Comparison of ENCODE assay signal across 26 cellular contexts in genomic region chr9:112848316-112849151, GRCh38. TPM values are rescaled to one million over a fixed set of nuclear protein-coding genes. Genes with fewer than 3 reads are reported as not detected.
A peak's percentile ranks its signal among the peaks of the same experiment; 100 is the strongest.
DNase-seq lines count a peak whose midpoint lies in the region; ATAC-seq, FAIRE-seq and TF ChIP-seq lines count a peak whose summit lies in the region.
"Had no signal": no experiment of that assay in that cellular context is flagged by ENCODE, and none has a peak within 500 bp of the region (broad histone marks: within the 10 kb centered on the region; RNA-seq: fewer than 3 reads in every experiment).

No MANE protein-coding gene starts in this region.

- H4K20me1 ChIP-seq in astrocyte (ENCODE audit: insufficient read depth, low read length) = peaks cover 11% of the 10 kb centered on the region

- H3K9ac ChIP-seq in astrocyte (ENCODE audit: low read length) (no peak overlapping the region), neuronal stem cell (ENCODE audit: low read depth, low read length, poor library complexity) (peak overlapping the region; percentile 57)

- H3K9me3 Mint-ChIP-seq in astrocyte (ENCODE audit: unreplicated experiment) = no peaks in the 10 kb centered on the region
- H3K9me3 Mint-ChIP-seq: activated naive CD4-positive, alpha-beta T cell treated with anti-CD3 and anti-CD28 coated beads for 36 hours; central memory CD8-positive, alpha-beta T cell; nephron progenitor cell; T-helper 1 cell treated with Interleukin-12 subunit alpha and Interleukin-12 subunit beta and Interleukin-4 antibody, amounts not matched to agents 30 μg/mL and 1 μg/mL, for 36 hours had no signal

- H3K14ac ChIP-seq in neuronal stem cell (ENCODE audit: low read length) = no peak overlapping the region

- H3K36me3 ChIP-seq in astrocyte (ENCODE audit: insufficient read depth, low read length) (no peaks in the 10 kb centered on the region), neuronal stem cell (replicated peaks in 1 of 2; ENCODE audit: control insufficient read depth in 2 of 2, insufficient read depth in 2 of 2, low read length in 2 of 2) (peaks cover 0 to 22% of the 10 kb centered on the region in 2 donors), esophagus muscularis mucosa (peaks cover 0 to 37% (median 22%) of the 10 kb centered on the region in 4 donors)
- H3K36me3 ChIP-seq: SJSA1, uterus had no signal

- no peaks in the 10 kb centered on the region for H3K27me3 Mint-ChIP-seq in astrocyte (ENCODE audit: low read depth, unreplicated experiment)
- H3K27me3 Mint-ChIP-seq: central memory CD8-positive, alpha-beta T cell had no signal

- H3K4me2 ChIP-seq in astrocyte (ENCODE audit: low read length) = no peak overlapping the region
- H3K4me2 ChIP-seq in neuronal stem cell (ENCODE audit: insufficient read depth, low read length, poor library complexity, severe bottlenecking) = no peak overlapping the region

- no peaks in the 10 kb centered on the region for H3K79me2 ChIP-seq in astrocyte (ENCODE audit: insufficient read depth, low read length)

- H2AFZ ChIP-seq in astrocyte (ENCODE audit: low read depth, low read length) = no peak overlapping the region
- no peak overlapping the region for H2AFZ ChIP-seq in neuronal stem cell (ENCODE audit: low read length)

- H4K91ac ChIP-seq in neuronal stem cell (ENCODE audit: low read depth, low read length, poor library complexity) = no peak overlapping the region

- TF ChIP-seq CTCF in astrocyte (IDR thresholded peaks at IDR 0.05; ENCODE audit: insufficient read depth, low read depth, low read length) (no peak), esophagus muscularis mucosa (IDR thresholded peaks at IDR 0.05) (no peak)

- WGBS in neuronal stem cell (ENCODE audit: extremely low coverage in 2 of 2, insufficient read length in 2 of 2, insufficient replicate concordance in 1 of 2), 2 donors = no CpG with 5 or more reads among the region's 13 CpGs
- WGBS in esophagus muscularis mucosa = 60% methylated on average over 4 of the region's 13 CpGs

- no peak overlapping the region for H2BK12ac ChIP-seq in neuronal stem cell (ENCODE audit: low read length)

- no peak overlapping the region for H2BK120ac ChIP-seq in neuronal stem cell (ENCODE audit: low read depth, low read length)

- H3K27me3 ChIP-seq in astrocyte (ENCODE audit: insufficient read depth, low read length) = no peaks in the 10 kb centered on the region
- H3K27me3 ChIP-seq in neuronal stem cell (ENCODE audit: control insufficient read depth in 3 of 3, insufficient read depth in 3 of 3, low read depth in 1 of 3, low read length in 3 of 3) = no peaks in the 10 kb centered on the region
- no peaks in the 10 kb centered on the region for H3K27me3 ChIP-seq in esophagus muscularis mucosa
- H3K27me3 ChIP-seq: esophagus squamous epithelium, SJSA1, suprapubic skin, uterus had no signal

- no peak overlapping the region for H2BK15ac ChIP-seq in neuronal stem cell (ENCODE audit: low read length)

- no peak overlapping the region for H3K4me3 Mint-ChIP-seq in astrocyte (ENCODE audit: unreplicated experiment)
- H3K4me3 Mint-ChIP-seq: activated naive CD4-positive, alpha-beta T cell treated with anti-CD3 and anti-CD28 coated beads for 36 hours; central memory CD8-positive, alpha-beta T cell; nephron progenitor cell; T-helper 1 cell treated with Interleukin-12 subunit alpha and Interleukin-12 subunit beta and Interleukin-4 antibody, amounts not matched to agents 30 μg/mL and 1 μg/mL, for 36 hours had no signal

- H2BK5ac ChIP-seq in neuronal stem cell (ENCODE audit: low read length) = no peak overlapping the region

- H3K4me3 ChIP-seq in astrocyte (ENCODE audit: insufficient read depth, low read depth, low read length) (no peak overlapping the region), neuronal stem cell (ENCODE audit: low read length in 2 of 2) (no peak overlapping the region), esophagus muscularis mucosa (no peak overlapping the region)
- H3K4me3 ChIP-seq: esophagus squamous epithelium, SJSA1, suprapubic skin, uterus had no signal

- no peaks in the 10 kb centered on the region for H3K79me1 ChIP-seq in neuronal stem cell (ENCODE audit: low read depth, low read length)

- no peak overlapping the region for H3K27ac ChIP-seq in astrocyte (ENCODE audit: low read depth, low read length)
- H3K27ac ChIP-seq in neuronal stem cell (replicated peaks; ENCODE audit: low read length) = no peak overlapping the region
- H3K27ac ChIP-seq in esophagus muscularis mucosa (replicated peaks in 1 of 4) = no peak overlapping the region
- H3K27ac ChIP-seq: 22Rv1, esophagus squamous epithelium, SJSA1, suprapubic skin, uterus had no signal

- H3K9me3 ChIP-seq in astrocyte (ENCODE audit: insufficient read depth, low read depth, low read length) (no peaks in the 10 kb centered on the region), neuronal stem cell (replicated peaks in 1 of 2; ENCODE audit: control insufficient read depth in 2 of 2, insufficient read depth in 1 of 2, low read depth in 1 of 2, low read length in 2 of 2) (peaks cover 0 to 9% of the 10 kb centered on the region in 2 donors), esophagus muscularis mucosa (no peaks in the 10 kb centered on the region)
- H3K9me3 ChIP-seq: esophagus squamous epithelium, SJSA1, suprapubic skin, uterus had no signal

- H3K4ac ChIP-seq in neuronal stem cell (ENCODE audit: low read length) = no peak overlapping the region

- peaks cover under 1% of the 10 kb centered on the region for H3K36me3 Mint-ChIP-seq in astrocyte (ENCODE audit: low read depth, unreplicated experiment)

- peaks cover 2% of the 10 kb centered on the region for H3K4me1 Mint-ChIP-seq in astrocyte (ENCODE audit: low read depth, unreplicated experiment)

- ATAC-seq in GM18519 (IDR thresholded peaks at IDR 0.05; ENCODE audit: low FRiP score, unreplicated experiment) = no peak

- peak overlapping the region; percentile 73 for H4K8ac ChIP-seq in neuronal stem cell (ENCODE audit: low read depth, low read length)

- FAIRE-seq in astrocyte (lab: Jason Lieb, UNC) = no peak

- no peak for TF ChIP-seq POLR2A in esophagus muscularis mucosa (IDR thresholded peaks at IDR 0.05; ENCODE audit: low read depth)

- DNase-seq in NCI-H146 (lab: John Stamatoyannopoulos, UW) = peak; percentile 1
- no peak for DNase-seq in NCI-H146 treated with DMSO at 0.1 percent for 48 hours (lab: John Stamatoyannopoulos, UW; ENCODE audit: unreplicated experiment)
- DNase-seq in MV-4-11 (lab: John Stamatoyannopoulos, UW) = peak; percentile 82
- peak; percentile 15 for DNase-seq in astrocyte (ENCODE audit: low read depth)
- DNase-seq in neuronal stem cell (ENCODE audit: low spot score) = peak; percentile 18
- no peak for DNase-seq in HPDE6-E6E7 (ENCODE audit: extremely low spot score)
- no peak for DNase-seq in esophagus muscularis mucosa (ENCODE audit: extremely low spot score)
- DNase-seq: activated CD4-positive, alpha-beta T cell treated with anti-CD3 and anti-CD28 coated beads, Interleukin-2, amount 50 U/mL, for 4 hours; activated naive CD4-positive, alpha-beta T cell treated with anti-CD3 and anti-CD28 coated beads for 36 hours; activated T-cell treated with anti-CD3 and anti-CD28 coated beads for 4 hours; anterior cingulate cortex; esophagus squamous epithelium; midbrain; NCI-H1417; NCI-H2171; NCI-H526 treated with DMSO at 0.1 percent for 48 hours; nephron progenitor cell; uterus had no signal

- H3K27ac Mint-ChIP-seq in astrocyte (ENCODE audit: unreplicated experiment) = no peak overlapping the region
- H3K27ac Mint-ChIP-seq: activated naive CD4-positive, alpha-beta T cell treated with anti-CD3 and anti-CD28 coated beads for 36 hours; T-helper 1 cell treated with Interleukin-12 subunit alpha and Interleukin-12 subunit beta and Interleukin-4 antibody, amounts not matched to agents 30 μg/mL and 1 μg/mL, for 36 hours had no signal

- H2AK5ac ChIP-seq in neuronal stem cell (ENCODE audit: low read depth, low read length) = peak overlapping the region; percentile 33

- H3K23ac ChIP-seq in neuronal stem cell (ENCODE audit: low read depth, low read length, poor library complexity) = peak overlapping the region; percentile 1

- TF ChIP-seq EP300 in esophagus muscularis mucosa (IDR thresholded peaks at IDR 0.05) = no peak

- peak overlapping the region; percentile 76 for H3K18ac ChIP-seq in neuronal stem cell (ENCODE audit: low read length)

- H3K4me1 ChIP-seq in astrocyte (ENCODE audit: insufficient read depth, low read length) = peaks cover 4% of the 10 kb centered on the region
- H3K4me1 ChIP-seq in neuronal stem cell (ENCODE audit: control insufficient read depth in 2 of 2, insufficient read depth in 1 of 2, low read depth in 1 of 2, low read length in 2 of 2) = peaks cover 8 to 9% of the 10 kb centered on the region in 2 donors
- peaks cover 0 to 7% (median 2%) of the 10 kb centered on the region in 4 donors for H3K4me1 ChIP-seq in esophagus muscularis mucosa
- H3K4me1 ChIP-seq: uterus had no signal

- intact Hi-C loops in esophagus muscularis mucosa (cut with DNase I) = no loop called here

RNA-seq across cellular contexts. Expression of gene SLC46A2, which starts 42.1 kb away (rescaled TPM):
- total RNA-seq in astrocyte (not detected in 2 replicates), esophagus muscularis mucosa (under 1 TPM in 3 of 4 donors, not detected in 1; 0.17 to 0.42 (median 0.26) TPM)
- polyA plus RNA-seq in neuronal stem cell (2013, experiment 1 of 2) = not detected
- not detected for polyA plus RNA-seq in neuronal stem cell (2013, experiment 2 of 2)
- total RNA-seq: activated naive CD4-positive, alpha-beta T cell treated with anti-CD3 and anti-CD28 coated beads for 36 hours; LHCN-M2; OCI-LY7; SJSA1; uterus had no signal

Comparison
In these comparisons a context has a peak if more than half of its experiments do, and no peak if none do; other contexts are left out.
1. DNase-seq: peak in NCI-H146 (single experiment), MV-4-11 (single experiment), astrocyte (single experiment) and neuronal stem cell (single experiment); none in NCI-H146 treated with DMSO at 0.1 percent for 48 hours (single experiment), HPDE6-E6E7 (single experiment) and esophagus muscularis mucosa (single experiment).